In genomic region chr1:54600947-54601725, GRCh38 we compare ENCODE assay signal across 18 cellular contexts. TPM values are rescaled to one million over a fixed set of nuclear protein-coding genes. Genes with fewer than 3 reads are reported as not detected.
DNase-seq lines count a peak whose midpoint lies in the region; ATAC-seq and TF ChIP-seq lines count a peak whose summit lies in the region.
"Had no signal": no experiment of that assay in that cellular context is flagged by ENCODE, and none has a peak within 500 bp of the region (broad histone marks: within the 10 kb centered on the region; RNA-seq: fewer than 3 reads in every experiment).

No MANE protein-coding gene starts in this region.

- H3K4me2 ChIP-seq in neuronal stem cell (ENCODE audit: insufficient read depth, low read length, poor library complexity, severe bottlenecking): no peak overlapping the region
- H3K4me2 ChIP-seq: GM23338, KMS-11 had no signal

- peaks cover 2% of the 10 kb centered on the region for H3K4me1 ChIP-seq in right cardiac atrium (ENCODE audit: control insufficient read depth, insufficient read depth, low read length)
- peaks cover 0 to 5% of the 10 kb centered on the region in 2 donors for H3K4me1 ChIP-seq in neuronal stem cell (ENCODE audit: control insufficient read depth in 2 of 2, insufficient read depth in 1 of 2, low read depth in 1 of 2, low read length in 2 of 2)
- peaks cover 0 to 13% (median 6%) of the 10 kb centered on the region in 4 donors for H3K4me1 ChIP-seq in transverse colon

- DNase-seq in natural killer cell treated with Interleukin-12 subunit alpha and Interleukin-12 subunit beta and Interleukin-15 and Interleukin-18, amount 100 ng/mL, for 72 hours (ENCODE audit: low spot score): peak; percentile 32
- DNase-seq in natural killer cell (no peak), right cardiac atrium (peak in 2 of 3 donors; percentile 64 to 72), neuronal stem cell (ENCODE audit: low spot score) (no peak), NCI-H2196 treated with DMSO at 0.1 percent for 48 hours (lab: John Stamatoyannopoulos, UW; ENCODE audit: unreplicated experiment) (no peak), transverse colon (no peak), NCI-H2107 (lab: John Stamatoyannopoulos, UW) (no peak)
- DNase-seq: COR-L47, GF-D8, NCI-H1092, NCI-H2081 treated with DMSO at 0.1 percent for 48 hours, NCI-H2227 treated with DMSO at 0.1 percent for 48 hours, NCI-H524, SHP77 had no signal

- peaks cover 0 to 2% of the 10 kb centered on the region in 2 donors for H3K36me3 ChIP-seq in neuronal stem cell (replicated peaks in 1 of 2; ENCODE audit: control insufficient read depth in 2 of 2, insufficient read depth in 2 of 2, low read length in 2 of 2)
- H3K36me3 ChIP-seq in transverse colon: peaks cover 0 to 13% (median 1%) of the 10 kb centered on the region in 4 donors

- no peak overlapping the region for H2AFZ ChIP-seq in neuronal stem cell (ENCODE audit: low read length)
- H2AFZ ChIP-seq: GM23338 had no signal

- no peak overlapping the region for H2BK12ac ChIP-seq in neuronal stem cell (ENCODE audit: low read length)

- WGBS in right cardiac atrium: 73% methylated on average over 21 of the region's 21 CpGs
- WGBS in neuronal stem cell (ENCODE audit: extremely low coverage in 2 of 2, insufficient read length in 2 of 2, insufficient replicate concordance in 1 of 2), 2 donors: no CpG with 5 or more reads among the region's 21 CpGs
- WGBS in transverse colon (ENCODE audit: low coverage in 1 of 2), 2 donors: 61 to 71% methylated on average over 3 to 12 of the region's 21 CpGs

- no peaks in the 10 kb centered on the region for H3K79me1 ChIP-seq in neuronal stem cell (ENCODE audit: low read depth, low read length)

- no peaks in the 10 kb centered on the region for H3K36me3 Mint-ChIP-seq in natural killer cell treated with Interleukin-12 subunit alpha and Interleukin-12 subunit beta and Interleukin-15 and Interleukin-18, amount 100 ng/mL, for 72 hours
- H3K36me3 Mint-ChIP-seq in natural killer cell: no peaks in the 10 kb centered on the region

- TF ChIP-seq EP300 in transverse colon (IDR thresholded peaks at IDR 0.05; ENCODE audit: low read depth): no peak

- H3K14ac ChIP-seq in neuronal stem cell (ENCODE audit: low read length): peak overlapping the region; percentile 79

- H3K27me3 ChIP-seq in right cardiac atrium (ENCODE audit: control insufficient read depth, insufficient read depth): no peaks in the 10 kb centered on the region
- H3K27me3 ChIP-seq in neuronal stem cell (ENCODE audit: control insufficient read depth in 3 of 3, insufficient read depth in 3 of 3, low read depth in 1 of 3, low read length in 3 of 3): no peaks in the 10 kb centered on the region
- no peaks in the 10 kb centered on the region for H3K27me3 ChIP-seq in transverse colon

- no peak overlapping the region for H3K4me3 Mint-ChIP-seq in natural killer cell treated with Interleukin-12 subunit alpha and Interleukin-12 subunit beta and Interleukin-15 and Interleukin-18, amount 100 ng/mL, for 72 hours
- no peak overlapping the region for H3K4me3 Mint-ChIP-seq in natural killer cell
- H3K4me3 Mint-ChIP-seq: GM23338 had no signal

- ATAC-seq in natural killer cell treated with Interleukin-12 subunit alpha and Interleukin-12 subunit beta and Interleukin-15 and Interleukin-18, amount 100 ng/mL, for 72 hours: peak in 1 of 2 donors; percentile 29
- ATAC-seq in natural killer cell (no peak), right cardiac atrium (peak; percentile 41 to 64)

- peak overlapping the region; percentile 80 for H2AK5ac ChIP-seq in neuronal stem cell (ENCODE audit: low read depth, low read length)

- H3K27me3 Mint-ChIP-seq in natural killer cell treated with Interleukin-12 subunit alpha and Interleukin-12 subunit beta and Interleukin-15 and Interleukin-18, amount 100 ng/mL, for 72 hours: peaks cover 0 to 2% of the 10 kb centered on the region in 2 donors
- no peaks in the 10 kb centered on the region for H3K27me3 Mint-ChIP-seq in natural killer cell (ENCODE audit: low read depth in 2 of 2)

- H3K4me1 Mint-ChIP-seq in natural killer cell treated with Interleukin-12 subunit alpha and Interleukin-12 subunit beta and Interleukin-15 and Interleukin-18, amount 100 ng/mL, for 72 hours (ENCODE audit: low read depth in 2 of 2): peaks cover 8 to 10% of the 10 kb centered on the region in 2 donors
- peaks cover 9 to 11% of the 10 kb centered on the region in 2 donors for H3K4me1 Mint-ChIP-seq in natural killer cell

- in situ Hi-C loops in transverse colon (cut with MboI; ENCODE audit: low pct_ligation_motif_present in 1 of 4, low pct_unique_long_range_greater_than_20kb in 1 of 4, low sequenced_read_pairs in 3 of 4): no loop called here

- peak overlapping the region; percentile 6 for H2BK15ac ChIP-seq in neuronal stem cell (ENCODE audit: low read length)

- intact Hi-C loops in natural killer cell (cut with micrococcal nuclease) (no loop called here), right cardiac atrium (cut with DNase I) (no loop called here), transverse colon (cut with DNase I; ENCODE audit: low total_unique reads) (no loop called here)

- H2BK120ac ChIP-seq in neuronal stem cell (ENCODE audit: low read depth, low read length): no peak overlapping the region

- TF ChIP-seq CTCF in natural killer cell (IDR thresholded peaks at IDR 0.05): no peak
- no peak for TF ChIP-seq CTCF in transverse colon (IDR thresholded peaks at IDR 0.05)

- TF ChIP-seq POLR2A in transverse colon (IDR thresholded peaks at IDR 0.05): no peak

- H3K27ac ChIP-seq in right cardiac atrium (ENCODE audit: low read length) (no peak overlapping the region), neuronal stem cell (replicated peaks; ENCODE audit: low read length) (no peak overlapping the region), transverse colon (no peak overlapping the region)
- H3K27ac ChIP-seq: KMS-11 had no signal

- H4K8ac ChIP-seq in neuronal stem cell (ENCODE audit: low read depth, low read length): no peak overlapping the region

- peak overlapping the region; percentile 56 for H2BK5ac ChIP-seq in neuronal stem cell (ENCODE audit: low read length)

- H3K4me3 ChIP-seq in right cardiac atrium (ENCODE audit: low read length) (no peak overlapping the region), neuronal stem cell (ENCODE audit: low read length in 2 of 2) (peak overlapping the region in 1 of 2 donors; percentile 32), transverse colon (no peak overlapping the region)
- H3K4me3 ChIP-seq: GM23338 had no signal

- H3K9ac ChIP-seq in neuronal stem cell (ENCODE audit: low read depth, low read length, poor library complexity): peak overlapping the region; percentile 50
- H3K9ac ChIP-seq: KMS-11 had no signal

- no peak overlapping the region for H3K27ac Mint-ChIP-seq in natural killer cell treated with Interleukin-12 subunit alpha and Interleukin-12 subunit beta and Interleukin-15 and Interleukin-18, amount 100 ng/mL, for 72 hours
- H3K27ac Mint-ChIP-seq in natural killer cell: no peak overlapping the region
- H3K27ac Mint-ChIP-seq: GM23338 had no signal

- H3K9me3 ChIP-seq in right cardiac atrium (ENCODE audit: control insufficient read depth, low read length) (no peaks in the 10 kb centered on the region), neuronal stem cell (replicated peaks in 1 of 2; ENCODE audit: control insufficient read depth in 2 of 2, insufficient read depth in 1 of 2, low read depth in 1 of 2, low read length in 2 of 2) (peaks cover 0 to 2% of the 10 kb centered on the region in 2 donors), transverse colon (no peaks in the 10 kb centered on the region)

- H4K91ac ChIP-seq in neuronal stem cell (ENCODE audit: low read depth, low read length, poor library complexity): no peak overlapping the region

- peak overlapping the region; percentile 10 for H3K4ac ChIP-seq in neuronal stem cell (ENCODE audit: low read length)

- no peaks in the 10 kb centered on the region for H3K9me3 Mint-ChIP-seq in natural killer cell treated with Interleukin-12 subunit alpha and Interleukin-12 subunit beta and Interleukin-15 and Interleukin-18, amount 100 ng/mL, for 72 hours
- H3K9me3 Mint-ChIP-seq in natural killer cell: no peaks in the 10 kb centered on the region
- H3K9me3 Mint-ChIP-seq: GM23338 had no signal

- H3K23ac ChIP-seq in neuronal stem cell (ENCODE audit: low read depth, low read length, poor library complexity): peak overlapping the region; percentile 68

- H3K18ac ChIP-seq in neuronal stem cell (ENCODE audit: low read length): peak overlapping the region; percentile 35

RNA-seq across cellular contexts. Expression of gene FAM151A, which starts 22.2 kb away (rescaled TPM):
- not detected for total RNA-seq in natural killer cell treated with Interleukin-12 subunit alpha and Interleukin-12 subunit beta and Interleukin-15 and Interleukin-18, amount 100 ng/mL, for 72 hours
- total RNA-seq in natural killer cell: not detected
- total RNA-seq in right cardiac atrium: under 1 TPM in 3 of 4 donors, not detected in 1; 0.15 to 0.72 (median 0.59) TPM
- polyA plus RNA-seq in right cardiac atrium: 0.43 TPM
- not detected for polyA plus RNA-seq in neuronal stem cell (2013, experiment 1 of 2)
- not detected for polyA plus RNA-seq in neuronal stem cell (2013, experiment 2 of 2)
- 10 to 100 TPM in 1 of 4 donors, 1 to 10 TPM in 3; 1.4 to 28.5 (median 7.1) TPM for total RNA-seq in transverse colon
- total RNA-seq: Daoy, M059J had no signal
- polyA plus RNA-seq: GM23338 had no signal

RNA-seq across cellular contexts. Expression of gene MROH7, which starts 40.5 kb away (rescaled TPM):
- total RNA-seq in natural killer cell treated with Interleukin-12 subunit alpha and Interleukin-12 subunit beta and Interleukin-15 and Interleukin-18, amount 100 ng/mL, for 72 hours: under 1 TPM in 1 of 2 donors, not detected in 1; 0.84 TPM
- under 1 TPM; 0.16 to 0.88 (median 0.33) TPM for total RNA-seq in natural killer cell
- 10 to 100 TPM in 2 of 4 donors, 1 to 10 TPM in 2; 5.9 to 12.8 (median 9.2) TPM for total RNA-seq in right cardiac atrium
- polyA plus RNA-seq in right cardiac atrium: 4.9 TPM
- polyA plus RNA-seq in neuronal stem cell (2013, experiment 1 of 2): 0.32 TPM
- polyA plus RNA-seq in neuronal stem cell (2013, experiment 2 of 2): 0.46 TPM
- total RNA-seq in transverse colon: 10 to 100 TPM; 16.1 to 69.9 (median 30.5) TPM
- total RNA-seq: Daoy, M059J had no signal
- polyA plus RNA-seq: GM23338 had no signal

RNA-seq across cellular contexts. Expression of gene ACOT11, which starts 53.1 kb away (rescaled TPM):
- total RNA-seq in natural killer cell treated with Interleukin-12 subunit alpha and Interleukin-12 subunit beta and Interleukin-15 and Interleukin-18, amount 100 ng/mL, for 72 hours: under 1 TPM; 0.33 to 0.52 TPM
- total RNA-seq in natural killer cell: 1 to 10 TPM in 1 of 3 donors, under 1 TPM in 2; 0.61 to 1.2 (median 0.85) TPM
- total RNA-seq in right cardiac atrium: 10 to 100 TPM; 14.4 to 32.7 (median 28.7) TPM
- polyA plus RNA-seq in right cardiac atrium: 16.7 TPM
- 0.82 TPM for polyA plus RNA-seq in neuronal stem cell (2013, experiment 1 of 2)
- polyA plus RNA-seq in neuronal stem cell (2013, experiment 2 of 2): 0.90 TPM
- total RNA-seq in transverse colon: 10 to 100 TPM; 70.6 to 79.7 (median 75.3) TPM

Comparison
In these comparisons a context has a peak if more than half of its experiments do, and no peak if none do; other contexts are left out.
1. DNase-seq: peak in natural killer cell treated with Interleukin-12 subunit alpha and Interleukin-12 subunit beta and Interleukin-15 and Interleukin-18, amount 100 ng/mL, for 72 hours (single experiment) and right cardiac atrium (2 of 3); none in natural killer cell (single experiment), neuronal stem cell (single experiment), NCI-H2196 treated with DMSO at 0.1 percent for 48 hours (single experiment), transverse colon (single experiment) and NCI-H2107 (single experiment).
2. ATAC-seq: peak in right cardiac atrium (2 of 2); none in natural killer cell (0 of 3).
3. RNA of gene ACOT11, which starts 53.1 kb away (total RNA-seq): 70.6 to 79.7 TPM in transverse colon and 14.4 to 32.7 TPM in right cardiac atrium; 0.61 to 1.2 TPM in natural killer cell and 0.33 to 0.52 TPM in natural killer cell treated with Interleukin-12 subunit alpha and Interleukin-12 subunit beta and Interleukin-15 and Interleukin-18, amount 100 ng/mL, for 72 hours; every median in the first group is over 4 times any median in the second.